Comparison of ENCODE assay signal across 19 cellular contexts in genomic region chr13:42221321-42221720, GRCh38. TPM values are rescaled to one million over a fixed set of nuclear protein-coding genes. Genes with fewer than 3 reads are reported as not detected.
DNase-seq lines count a peak whose midpoint lies in the region; TF ChIP-seq lines count a peak whose summit lies in the region.
"Had no signal": no experiment of that assay in that cellular context is flagged by ENCODE, and none has a peak within 500 bp of the region (broad histone marks: within the 10 kb centered on the region; RNA-seq: fewer than 3 reads in every experiment).

No MANE protein-coding gene starts in this region.

- no peak overlapping the region for H4K91ac ChIP-seq in H9 (ENCODE audit: insufficient read length, low read depth, low read length)

- H3K9me2 ChIP-seq in Karpas-422 (replicated peaks; ENCODE audit: insufficient read depth, low read length), result no peaks in the 10 kb centered on the region

- no peak overlapping the region for H3K27ac ChIP-seq in H9 (ENCODE audit: insufficient read length, low read depth, low read length)
- no peak overlapping the region for H3K27ac ChIP-seq in Karpas-422 (ENCODE audit: low read length)
- no peak overlapping the region for H3K27ac ChIP-seq in thyroid gland
- H3K27ac ChIP-seq: GM23248, HL-60 had no signal

- no peak overlapping the region for H3K4ac ChIP-seq in H9 (ENCODE audit: low read depth, low read length)

- no peaks in the 10 kb centered on the region for H3K27me3 ChIP-seq in H9 (ENCODE audit: insufficient read depth, low read length)
- H3K27me3 ChIP-seq in Karpas-422 (ENCODE audit: low read length), result no peaks in the 10 kb centered on the region
- no peaks in the 10 kb centered on the region for H3K27me3 ChIP-seq in thyroid gland
- H3K27me3 ChIP-seq: BE2C had no signal

- H3K36me3 ChIP-seq in Karpas-422 (ENCODE audit: insufficient read depth, low read length) (no peaks in the 10 kb centered on the region), thyroid gland (peaks cover 0 to 9% of the 10 kb centered on the region in 2 donors)
- H3K36me3 ChIP-seq: BE2C had no signal

- H2AK5ac ChIP-seq in H9 (ENCODE audit: insufficient read length, low read length), result no peak overlapping the region

- TF ChIP-seq CTCF in H9 (conservative IDR thresholded peaks at IDR 0.05) (no peak), endothelial cell (IDR thresholded peaks at IDR 0.05; ENCODE audit: unreplicated experiment) (no peak), mesothelial cell of epicardium (IDR thresholded peaks at IDR 0.05; ENCODE audit: unreplicated experiment) (no peak), thyroid gland (IDR thresholded peaks at IDR 0.05) (no peak)

- H3K56ac ChIP-seq in H9 (ENCODE audit: insufficient read length, low read depth, low read length), result no peak overlapping the region

- H3K14ac ChIP-seq in H9 (ENCODE audit: insufficient read depth, low read length), result no peak overlapping the region

- H3K23ac ChIP-seq in H9 (ENCODE audit: insufficient read length, low read depth, low read length), result no peak overlapping the region

- H3K36me3 Mint-ChIP-seq in H9 (ENCODE audit: insufficient read depth in 1 of 3, low read depth in 3 of 3) (peaks cover 9 to 15% (median 15%) of the 10 kb centered on the region in 3 experiments; a peak in 6 of 7 replicates), endothelial cell (ENCODE audit: low read depth, unreplicated experiment) (peaks cover 31% of the 10 kb centered on the region), mesothelial cell of epicardium (peaks cover 15% of the 10 kb centered on the region)

- no peak overlapping the region for H3K4me2 ChIP-seq in H9 (ENCODE audit: insufficient read depth, insufficient read length, low read length)
- peak overlapping the region; percentile 1 for H3K4me2 ChIP-seq in Karpas-422 (ENCODE audit: low read depth, low read length, poor library complexity, severe bottlenecking)

- H4K20me1 ChIP-seq in H9 (ENCODE audit: control insufficient read depth, insufficient read depth, insufficient read length), result no peaks in the 10 kb centered on the region
- no peaks in the 10 kb centered on the region for H4K20me1 ChIP-seq in Karpas-422 (ENCODE audit: insufficient read depth, low read depth, low read length)

- no peaks in the 10 kb centered on the region for H3K23me2 ChIP-seq in H9 (ENCODE audit: insufficient read length, low read depth, low read length, poor library complexity, severe bottlenecking)

- no peaks in the 10 kb centered on the region for H3K79me1 ChIP-seq in H9 (ENCODE audit: insufficient read depth, low read depth, low read length, poor library complexity, severe bottlenecking)

- no peak overlapping the region for H3T11ph ChIP-seq in H9 (ENCODE audit: low read length)

- intact Hi-C loops in thyroid gland (cut with DNase I), result no loop called here

- H2BK12ac ChIP-seq in H9 (ENCODE audit: insufficient read length, low read depth, low read length), result no peak overlapping the region

- no peak overlapping the region for H3K4me3 Mint-ChIP-seq in H9
- H3K4me3 Mint-ChIP-seq in endothelial cell (ENCODE audit: unreplicated experiment), result peak overlapping the region; percentile 26
- H3K4me3 Mint-ChIP-seq in mesothelial cell of epicardium, result no peak overlapping the region
- H3K4me3 Mint-ChIP-seq: CD4-positive, CD25-positive, alpha-beta regulatory T cell; CD8-positive, alpha-beta memory T cell had no signal

- no peak overlapping the region for H3K9ac ChIP-seq in H9 (ENCODE audit: extremely low read depth, insufficient read length, low read length)
- no peak overlapping the region for H3K9ac ChIP-seq in Karpas-422 (ENCODE audit: low read length)
- H3K9ac ChIP-seq: GM23248 had no signal

- peaks cover 5% of the 10 kb centered on the region; the same call in 1 of the 2 replicates for H3K4me1 ChIP-seq in H9 (ENCODE audit: insufficient read depth, low read length)
- peaks cover 14% of the 10 kb centered on the region for H3K4me1 ChIP-seq in Karpas-422 (ENCODE audit: low read length)
- no peaks in the 10 kb centered on the region for H3K4me1 ChIP-seq in thyroid gland
- H3K4me1 ChIP-seq: BE2C had no signal

- no peaks in the 10 kb centered on the region for H3K27me3 Mint-ChIP-seq in H9 (ENCODE audit: low read depth)
- H3K27me3 Mint-ChIP-seq in endothelial cell (ENCODE audit: unreplicated experiment), result peaks cover 5% of the 10 kb centered on the region
- no peaks in the 10 kb centered on the region for H3K27me3 Mint-ChIP-seq in mesothelial cell of epicardium (ENCODE audit: low read depth)
- H3K27me3 Mint-ChIP-seq: CD4-positive, CD25-positive, alpha-beta regulatory T cell; CD8-positive, alpha-beta memory T cell had no signal

- peaks cover 9 to 13% of the 10 kb centered on the region in 2 experiments for H3K4me1 Mint-ChIP-seq in H9
- H3K4me1 Mint-ChIP-seq in endothelial cell (ENCODE audit: unreplicated experiment), result no peaks in the 10 kb centered on the region
- peaks cover 8% of the 10 kb centered on the region for H3K4me1 Mint-ChIP-seq in mesothelial cell of epicardium
- H3K4me1 Mint-ChIP-seq: CD4-positive, CD25-positive, alpha-beta regulatory T cell; CD8-positive, alpha-beta memory T cell had no signal

- H4K5ac ChIP-seq in H9 (ENCODE audit: insufficient read length, low read depth, low read length), result no peak overlapping the region

- no peak overlapping the region for H3K4me3 ChIP-seq in Karpas-422 (ENCODE audit: low read length)
- no peak overlapping the region for H3K4me3 ChIP-seq in thyroid gland (replicated peaks in 1 of 3)
- H3K4me3 ChIP-seq: GM23248 had no signal

- DNase-seq in H9 (no peak), Karpas-422 (no peak), endothelial cell (ENCODE audit: low spot score) (no peak), mesothelial cell of epicardium (ENCODE audit: low spot score in 2 of 2, unreplicated experiment in 2 of 2) (no peak), HuH-7.5 (ENCODE audit: low spot score) (no peak), NCI-H1694 (lab: John Stamatoyannopoulos, UW) (no peak), thyroid gland (no peak)
- DNase-seq: BE2C; CD4-positive, CD25-positive, alpha-beta regulatory T cell; CD8-positive, alpha-beta memory T cell; COR-L47; DMS 273 treated with DMSO at 0.1 percent for 48 hours; DMS53; DND-41; EL; GM23248; H7; KG1 had no signal

- no peak overlapping the region for H2BK20ac ChIP-seq in H9 (ENCODE audit: low read depth, low read length, poor library complexity, severe bottlenecking)

- H3K9me3 ChIP-seq in H9 (ENCODE audit: control insufficient read depth, low read depth, low read length) (no peaks in the 10 kb centered on the region), Karpas-422 (ENCODE audit: low read length) (no peaks in the 10 kb centered on the region), thyroid gland (no peaks in the 10 kb centered on the region)
- H3K9me3 ChIP-seq: BE2C had no signal

- no CpG with 5 or more reads among the region's 3 CpGs for WGBS in H9 (ENCODE audit: extremely low coverage, insufficient read length, low lambda C conversion rate)
- 95 to 100% methylated on average over 3 of the region's 3 CpGs for WGBS in thyroid gland, 2 donors

- no peaks in the 10 kb centered on the region for H3K9me3 Mint-ChIP-seq in H9
- H3K9me3 Mint-ChIP-seq in endothelial cell (ENCODE audit: unreplicated experiment), result no peaks in the 10 kb centered on the region
- peaks cover 5% of the 10 kb centered on the region for H3K9me3 Mint-ChIP-seq in mesothelial cell of epicardium
- H3K9me3 Mint-ChIP-seq: CD8-positive, alpha-beta memory T cell had no signal

- H4K8ac ChIP-seq in H9 (replicated peaks; ENCODE audit: insufficient read length, low read depth, low read length), result no peak overlapping the region

- no peak overlapping the region for H2BK5ac ChIP-seq in H9 (ENCODE audit: insufficient read length, low read length)

- no peak overlapping the region for H2BK120ac ChIP-seq in H9 (ENCODE audit: low read depth, low read length, poor library complexity, severe bottlenecking)

- no peak overlapping the region for H2BK15ac ChIP-seq in H9 (ENCODE audit: low read depth, low read length)

- H2AFZ ChIP-seq in H9 (ENCODE audit: low read length) (no peak overlapping the region), Karpas-422 (ENCODE audit: low read length) (peak overlapping the region; percentile 21; the same call in 1 of the 2 replicates)
- H2AFZ ChIP-seq: GM23248 had no signal

- peak overlapping the region in 2 of 3 experiments; percentile 50 to 75; a peak in 4 of 7 replicates for H3K27ac Mint-ChIP-seq in H9
- no peak overlapping the region for H3K27ac Mint-ChIP-seq in endothelial cell (ENCODE audit: unreplicated experiment)
- peak overlapping the region; percentile 62 for H3K27ac Mint-ChIP-seq in mesothelial cell of epicardium
- H3K27ac Mint-ChIP-seq: CD4-positive, CD25-positive, alpha-beta regulatory T cell; CD8-positive, alpha-beta memory T cell had no signal

- no peak for TF ChIP-seq POLR2A in thyroid gland (IDR thresholded peaks at IDR 0.05)

- H3K79me2 ChIP-seq in H9 (ENCODE audit: insufficient read depth, low read length) (no peaks in the 10 kb centered on the region), Karpas-422 (ENCODE audit: low read length) (no peaks in the 10 kb centered on the region)

- no peak overlapping the region for H3K18ac ChIP-seq in H9 (ENCODE audit: insufficient read length, low read depth, low read length)

RNA-seq across cellular contexts. Expression of gene AKAP11, which starts 50.6 kb away (rescaled TPM):
- 20.2 and 20.5 TPM in 2 replicates for total RNA-seq in H9 (2021)
- 30.1 and 64.7 TPM in 2 replicates for total RNA-seq in Karpas-422 (2014; rRNA removed; shearing (Covaris generic); ENCODE audit: low replicate concordance)
- total RNA-seq in endothelial cell (ENCODE audit: unreplicated experiment), result 22.7 TPM
- total RNA-seq in mesothelial cell of epicardium, result 33.9 to 35.1 TPM (median 34.9 TPM) in 3 replicates
- total RNA-seq in thyroid gland, result 10 to 100 TPM; 30.9 to 49.8 (median 34.7) TPM
